8 cellular contexts compared by ENCODE assay signal in genomic region chr1:88890790-88891317, GRCh38. TPM values are rescaled to one million over a fixed set of nuclear protein-coding genes. Genes with fewer than 3 reads are reported as not detected.
DNase-seq lines count a peak whose midpoint lies in the region; ATAC-seq and TF ChIP-seq lines count a peak whose summit lies in the region.

No MANE protein-coding gene starts in this region.

- peak overlapping the region; percentile 97 for H2AFZ ChIP-seq in Loucy (ENCODE audit: low read length)

- H3K27ac ChIP-seq in muscle layer of colon (ENCODE audit: low read depth, low read length) (peak overlapping the region; percentile 92), upper lobe of left lung (peak overlapping the region; percentile 94 to 99 (median 94))

- H3K36me3 ChIP-seq in Loucy (ENCODE audit: insufficient read depth, low read length) (peaks cover 6% of the 10 kb centered on the region; the same call in 1 of the 2 replicates), muscle layer of colon (ENCODE audit: insufficient read depth, low read length) (peaks cover 4% of the 10 kb centered on the region), upper lobe of left lung (peaks cover 5 to 18% (median 13%) of the 10 kb centered on the region in 4 donors)

- H3K9me2 ChIP-seq in Loucy (replicated peaks; ENCODE audit: low read depth, low read length), result no peaks in the 10 kb centered on the region

- H3K27me3 ChIP-seq in Loucy (ENCODE audit: insufficient read depth, low read length, poor library complexity, severe bottlenecking) (no peaks in the 10 kb centered on the region), muscle layer of colon (ENCODE audit: control insufficient read depth in 1 of 2, insufficient read depth in 2 of 2, low read length in 2 of 2) (no peaks in the 10 kb centered on the region), upper lobe of left lung (no peaks in the 10 kb centered on the region)

- TF ChIP-seq POLR2A in upper lobe of left lung (IDR thresholded peaks at IDR 0.05), result no peak

- ATAC-seq in upper lobe of left lung (ENCODE audit: low FRiP score in 2 of 2) (peak in 1 of 2 donors; percentile 76), GM21528 (IDR thresholded peaks at IDR 0.05; ENCODE audit: low FRiP score, unreplicated experiment) (no peak)

- H4K20me1 ChIP-seq in Loucy (ENCODE audit: insufficient read depth, low read length, poor library complexity, severe bottlenecking), result peaks cover 45% of the 10 kb centered on the region

- H3K79me2 ChIP-seq in Loucy (ENCODE audit: insufficient read depth, low read length), result peaks cover 57% of the 10 kb centered on the region

- H3K9me3 ChIP-seq in Loucy (ENCODE audit: insufficient read depth, low read depth, low read length) (no peaks in the 10 kb centered on the region), muscle layer of colon (ENCODE audit: low read length) (no peaks in the 10 kb centered on the region), upper lobe of left lung (no peaks in the 10 kb centered on the region)

- TF ChIP-seq CTCF in Loucy (conservative IDR thresholded peaks at IDR 0.05; ENCODE audit: low read length), result no peak
- TF ChIP-seq CTCF in epithelial cell of proximal tubule (conservative IDR thresholded peaks at IDR 0.05; ENCODE audit: low read depth, low read length), result no peak
- TF ChIP-seq CTCF in upper lobe of left lung (IDR thresholded peaks at IDR 0.05), result no peak

- H3K4me3 ChIP-seq in Loucy (ENCODE audit: low read length, poor library complexity, severe bottlenecking) (peak overlapping the region; percentile 81), epithelial cell of proximal tubule (ENCODE audit: low read depth, low read length) (peak overlapping the region; percentile 88), muscle layer of colon (ENCODE audit: low read depth in 1 of 2, low read length in 2 of 2) (peak overlapping the region; percentile 69 to 92), upper lobe of left lung (peak overlapping the region; percentile 39 to 95 (median 77))

- WGBS in upper lobe of left lung, 2 donors, result 0% methylated on average over 12 to 16 of the region's 18 CpGs

- no peak for TF ChIP-seq EP300 in upper lobe of left lung (IDR thresholded peaks at IDR 0.05)

- H3K4me2 ChIP-seq in Loucy (ENCODE audit: low read depth, low read length, poor library complexity, severe bottlenecking), result peak overlapping the region; percentile 97

- H3F3A ChIP-seq in Loucy (ENCODE audit: low read depth), result 0 out of 2 replicates have a peak, but pooled peaks cover 3% of the 10 kb centered on the region

- DNase-seq in stimulated activated CD4-positive, alpha-beta T cell treated with anti-CD3 and anti-CD28 coated beads, Interleukin-12 subunit alpha, Interleukin-12 subunit beta, amount 100 ng/mL, for 24 hours (ENCODE audit: low read depth in 2 of 2), result peak; percentile 14 to 15
- DNase-seq in stimulated activated CD4-positive, alpha-beta T cell treated with anti-CD3 and anti-CD28 coated beads, Interleukin-2, amount 100 ng/mL, for 48 hours, result no peak
- peak; percentile 17 to 19 for DNase-seq in activated CD4-positive, alpha-beta T cell treated with anti-CD3 and anti-CD28 coated beads for 4 hours
- no peak for DNase-seq in epithelial cell of proximal tubule (ENCODE audit: low read depth)
- peak in 1 of 2 donors; percentile 45 for DNase-seq in upper lobe of left lung

- H3K4me1 ChIP-seq in Loucy (ENCODE audit: insufficient read depth, low read length, poor library complexity, severe bottlenecking) (peaks cover 41% of the 10 kb centered on the region), muscle layer of colon (ENCODE audit: insufficient read depth, low read length) (peaks cover 20% of the 10 kb centered on the region), upper lobe of left lung (peaks cover 22 to 33% (median 26%) of the 10 kb centered on the region in 4 donors)

- peak overlapping the region; percentile 78 for H3K9ac ChIP-seq in Loucy (ENCODE audit: low read depth, low read length, poor library complexity, severe bottlenecking)
- peak overlapping the region; percentile 83 for H3K9ac ChIP-seq in muscle layer of colon (ENCODE audit: low read length)

RNA-seq across cellular contexts. Expression of gene GTF2B, which starts 0.5 kb away (rescaled TPM):
- 26.2 and 35.9 TPM in 2 replicates for total RNA-seq in epithelial cell of proximal tubule
- 10 to 100 TPM in 5 of 6 donors, 1 to 10 TPM in 1; 6.3 to 37.3 (median 24.4) TPM for total RNA-seq in upper lobe of left lung

Comparison
In these comparisons a context has a peak if more than half of its experiments do, and no peak if none do; other contexts are left out.
1. DNase-seq: peak in stimulated activated CD4-positive, alpha-beta T cell treated with anti-CD3 and anti-CD28 coated beads, Interleukin-12 subunit alpha, Interleukin-12 subunit beta, amount 100 ng/mL, for 24 hours (2 of 2) and activated CD4-positive, alpha-beta T cell treated with anti-CD3 and anti-CD28 coated beads for 4 hours (2 of 2); none in stimulated activated CD4-positive, alpha-beta T cell treated with anti-CD3 and anti-CD28 coated beads, Interleukin-2, amount 100 ng/mL, for 48 hours (0 of 2) and epithelial cell of proximal tubule (single experiment).
2. Peak in every context shown above with its lines, with median percentiles within 50 percentile points of each other: H3K4me3 ChIP-seq.